12 cellular contexts compared by ENCODE assay signal in the genomic region with DNA sequence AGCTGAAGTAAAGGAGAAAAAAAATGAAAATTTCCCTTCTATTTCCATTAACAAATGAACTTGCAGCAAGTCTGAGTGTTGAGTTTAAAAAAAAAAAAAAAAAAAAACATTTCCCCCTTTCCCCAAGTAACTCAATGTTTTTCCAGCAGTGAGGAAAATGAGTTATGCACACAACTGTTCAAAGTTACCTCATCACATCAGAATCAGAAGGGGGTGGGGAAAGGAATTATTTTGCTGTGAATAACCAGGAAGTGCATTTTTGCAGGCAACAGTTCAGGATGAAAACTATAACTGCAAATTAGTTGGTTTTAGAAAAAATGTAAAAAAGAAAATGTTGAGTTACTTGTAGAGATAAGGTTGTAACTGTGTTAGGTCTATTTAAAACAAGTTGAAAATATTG.
DNase-seq lines count a peak whose midpoint lies in the region; ATAC-seq and TF ChIP-seq lines count a peak whose summit lies in the region.
"Had no signal": no experiment of that assay in that cellular context is flagged by ENCODE, and none has a peak within 500 bp of the region (broad histone marks: within the 10 kb centered on the region; RNA-seq: fewer than 3 reads in every experiment).

No MANE protein-coding gene starts in this region.

- H2AFZ ChIP-seq in fibroblast of lung (ENCODE audit: low read length) (no peak overlapping the region), parathyroid adenoma (no peak overlapping the region)

- peak; percentile 61 for DNase-seq in H4 (ENCODE audit: low spot score)
- DNase-seq in Panc1 (ENCODE audit: low read depth, low spot score): peak; percentile 20
- peak; percentile 84 to 97 for DNase-seq in fibroblast of lung (ENCODE audit: low read depth in 2 of 2)
- no peak for DNase-seq in activated T-cell treated with anti-CD3 and anti-CD28 coated beads, Interleukin-2, amount 50 U/mL, for 72 hours
- DNase-seq in GM19238 (ENCODE audit: insufficient read length, low spot score): no peak
- DNase-seq in pons (ENCODE audit: low spot score): no peak
- DNase-seq in T-helper 1 cell: no peak
- DNase-seq: activated CD8-positive, alpha-beta memory T cell treated with anti-CD3 and anti-CD28 coated beads, Interleukin-2, amount 50 U/mL, for 4 hours; endodermal cell; naive thymus-derived CD4-positive, alpha-beta T cell; SHP77 had no signal

- H3K4me1 Mint-ChIP-seq in activated T-cell treated with anti-CD3 and anti-CD28 coated beads, Interleukin-2, amount 50 U/mL, for 72 hours (ENCODE audit: low read depth): no peaks in the 10 kb centered on the region

- H3K36me3 Mint-ChIP-seq in activated T-cell treated with anti-CD3 and anti-CD28 coated beads, Interleukin-2, amount 50 U/mL, for 72 hours (ENCODE audit: insufficient read depth in 2 of 2): no peaks in the 10 kb centered on the region
- H3K36me3 Mint-ChIP-seq: naive thymus-derived CD4-positive, alpha-beta T cell had no signal

- no peak overlapping the region for H3K4me3 Mint-ChIP-seq in activated T-cell treated with anti-CD3 and anti-CD28 coated beads, Interleukin-2, amount 50 U/mL, for 72 hours
- H3K4me3 Mint-ChIP-seq: endodermal cell; naive thymus-derived CD4-positive, alpha-beta T cell had no signal

- POLR2A ChIA-PET in Panc1 (lab: Charles Lee): no interaction called here

- H3K9me3 Mint-ChIP-seq in activated T-cell treated with anti-CD3 and anti-CD28 coated beads, Interleukin-2, amount 50 U/mL, for 72 hours: no peaks in the 10 kb centered on the region
- H3K9me3 Mint-ChIP-seq: endodermal cell had no signal

- no TSS peak for BruUV-seq in Panc1 (replicated peaks; lab: Mats Ljungman, UMichigan)

- H3K4me1 ChIP-seq in Panc1 (ENCODE audit: control insufficient read depth, insufficient read depth, low read length) (no peaks in the 10 kb centered on the region), fibroblast of lung (ENCODE audit: control insufficient read depth, extremely low read depth, insufficient read depth, low read length) (peaks cover 4% of the 10 kb centered on the region), parathyroid adenoma (peaks cover 38% of the 10 kb centered on the region)

- TF ChIP-seq CTCF in Panc1 (IDR thresholded peaks at IDR 0.05) (no peak), fibroblast of lung (conservative IDR thresholded peaks at IDR 0.05 in 1 of 2, IDR thresholded peaks at IDR 0.05 in 1 of 2; ENCODE audit: low read depth in 1 of 2, low read length in 2 of 2) (no peak), parathyroid adenoma (IDR thresholded peaks at IDR 0.05) (no peak)

- CTCF ChIA-PET in Panc1 (lab: Charles Lee): no interaction called here

- H4K20me1 ChIP-seq in fibroblast of lung (ENCODE audit: control insufficient read depth, extremely low read depth, insufficient read depth, low read length): no peaks in the 10 kb centered on the region

- no peaks in the 10 kb centered on the region for H3K27me3 Mint-ChIP-seq in activated T-cell treated with anti-CD3 and anti-CD28 coated beads, Interleukin-2, amount 50 U/mL, for 72 hours (ENCODE audit: low read depth)

- no peak for ATAC-seq in Panc1
- ATAC-seq in activated T-cell treated with anti-CD3 and anti-CD28 coated beads, Interleukin-2, amount 50 U/mL, for 72 hours (replicated peaks in 1 of 2): no peak
- ATAC-seq: naive thymus-derived CD4-positive, alpha-beta T cell had no signal

- H3K36me3 ChIP-seq in Panc1 (ENCODE audit: control insufficient read depth, insufficient read depth, low read length) (no peaks in the 10 kb centered on the region), fibroblast of lung (ENCODE audit: control insufficient read depth, insufficient read depth, low read length) (no peaks in the 10 kb centered on the region), parathyroid adenoma (ENCODE audit: control insufficient read depth, insufficient read depth, low read length) (no peaks in the 10 kb centered on the region)

- intact Hi-C loops in Panc1 (cut with micrococcal nuclease; ENCODE audit: unreplicated experiment): no loop called here

- H3K27ac ChIP-seq in Panc1 (ENCODE audit: low read length) (no peak overlapping the region; the same call in 1 of the 2 replicates), fibroblast of lung (ENCODE audit: insufficient read depth, low read length) (peak overlapping the region; percentile 22), parathyroid adenoma (peak overlapping the region; percentile 91)

- H3K79me2 ChIP-seq in fibroblast of lung (ENCODE audit: control insufficient read depth, insufficient read depth, low read length) (no peaks in the 10 kb centered on the region), parathyroid adenoma (no peaks in the 10 kb centered on the region)

- H3K4me2 ChIP-seq in fibroblast of lung (ENCODE audit: extremely low read depth, insufficient read depth, low read length) (no peak overlapping the region), parathyroid adenoma (ENCODE audit: low read length) (peak overlapping the region; percentile 61)

- H3K9me3 ChIP-seq in Panc1 (ENCODE audit: control insufficient read depth, insufficient read depth, low read depth, low read length) (no peaks in the 10 kb centered on the region), fibroblast of lung (ENCODE audit: control insufficient read depth, insufficient read depth, low read depth, low read length) (no peaks in the 10 kb centered on the region), parathyroid adenoma (ENCODE audit: control insufficient read depth, low read length) (no peaks in the 10 kb centered on the region)

- H3K27me3 ChIP-seq in Panc1 (ENCODE audit: control insufficient read depth, insufficient read depth, low read length): no peaks in the 10 kb centered on the region
- H3K27me3 ChIP-seq in fibroblast of lung (ENCODE audit: control insufficient read depth, insufficient read depth, low read length): no peaks in the 10 kb centered on the region
- no peaks in the 10 kb centered on the region for H3K27me3 ChIP-seq in parathyroid adenoma (ENCODE audit: control insufficient read depth, insufficient read depth, low read length)

- in situ Hi-C loops in Panc1 (cut with HindIII; ENCODE audit: low pct_unique_long_range_greater_than_20kb, low sequenced_read_pairs): no loop called here

- H3K9ac ChIP-seq in fibroblast of lung (ENCODE audit: insufficient read depth, low read length): no peak overlapping the region
- no peak overlapping the region for H3K9ac ChIP-seq in parathyroid adenoma

- H3K27ac Mint-ChIP-seq in activated T-cell treated with anti-CD3 and anti-CD28 coated beads, Interleukin-2, amount 50 U/mL, for 72 hours: no peak overlapping the region
- H3K27ac Mint-ChIP-seq: endodermal cell; naive thymus-derived CD4-positive, alpha-beta T cell had no signal

- no peak overlapping the region for H3K4me3 ChIP-seq in Panc1 (ENCODE audit: low read depth in 2 of 2, low read length in 2 of 2)
- no peak overlapping the region for H3K4me3 ChIP-seq in fibroblast of lung (replicated peaks in 1 of 4; ENCODE audit: control extremely low read depth in 1 of 4, insufficient read depth in 1 of 4, low read depth in 3 of 4, low read length in 4 of 4)
- peak overlapping the region; percentile 28 for H3K4me3 ChIP-seq in parathyroid adenoma (ENCODE audit: low read depth, low read length)

Comparison
In these comparisons a context has a peak if more than half of its experiments do, and no peak if none do; other contexts are left out.
1. DNase-seq: peak in H4 (single experiment), Panc1 (single experiment) and fibroblast of lung (2 of 2); none in activated T-cell treated with anti-CD3 and anti-CD28 coated beads, Interleukin-2, amount 50 U/mL, for 72 hours (0 of 2), GM19238 (single experiment), pons (single experiment) and T-helper 1 cell (0 of 5).